23 cellular contexts compared by ENCODE assay signal in genomic region chr5:106435185-106435584, GRCh38.
"Had no signal": no experiment of that assay in that cellular context is flagged by ENCODE, and none has a peak within 500 bp of the region (broad histone marks: within the 10 kb centered on the region; RNA-seq: fewer than 3 reads in every experiment).

No MANE protein-coding gene starts in this region.

- ATAC-seq: effector memory CD8-positive, alpha-beta T cell; esophagus mucosa; gastrocnemius medialis; heart right ventricle; left cardiac atrium; left lung; left ventricle myocardium superior; lower lobe of right lung; mucosa of descending colon; naive thymus-derived CD8-positive, alpha-beta T cell had no signal

- H3K4me3 ChIP-seq: coronary artery, esophagus squamous epithelium, gastrocnemius medialis, heart right ventricle, left lung, lower lobe of right lung, mucosa of descending colon had no signal

- H3K4me1 ChIP-seq: esophagus squamous epithelium, gastrocnemius medialis, heart right ventricle, left lung, lower lobe of right lung had no signal

- DNase-seq: effector CD8-positive, alpha-beta T cell; effector memory CD8-positive, alpha-beta T cell; endodermal cell; erythroblast; esophagus squamous epithelium; foreskin fibroblast; foreskin melanocyte; gastrocnemius medialis; glutamatergic neuron; head of caudate nucleus; heart right ventricle; hippocampal formation; left cardiac atrium; left lung; left ventricle myocardium superior; lower lobe of right lung; mesenchymal stem cell; mucosa of descending colon; naive B cell; naive thymus-derived CD8-positive, alpha-beta T cell had no signal

- H3K27me3 ChIP-seq: esophagus squamous epithelium, gastrocnemius medialis, heart right ventricle, left lung had no signal

- H3K9me3 ChIP-seq: esophagus squamous epithelium, gastrocnemius medialis, lower lobe of right lung had no signal

- H3K27ac ChIP-seq: coronary artery, epithelial cell of prostate, esophagus squamous epithelium, gastrocnemius medialis, heart right ventricle, left lung, lower lobe of right lung had no signal

- H3K36me3 ChIP-seq: esophagus squamous epithelium, gastrocnemius medialis, heart right ventricle, left lung, lower lobe of right lung had no signal
